14 cellular contexts compared by ENCODE assay signal in the genomic region with DNA sequence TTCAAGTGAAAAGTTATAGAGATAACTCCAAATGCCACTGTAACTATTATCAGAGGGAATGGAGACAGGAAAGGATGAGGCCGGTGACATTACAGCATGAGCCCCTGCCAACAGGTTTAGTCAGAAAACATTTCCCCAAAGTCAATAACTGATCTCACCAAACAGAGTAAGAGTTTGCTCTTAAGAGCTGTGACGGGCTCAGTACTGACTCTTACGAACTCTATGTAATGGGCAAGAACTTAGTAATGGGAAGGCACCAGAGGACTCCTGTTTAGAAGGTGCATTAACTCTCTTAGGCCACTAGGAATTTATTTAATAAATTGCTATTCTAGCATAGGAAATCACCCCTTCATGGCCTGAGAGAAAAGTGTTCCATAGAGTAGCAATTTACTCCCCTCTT.
"Had no signal": no experiment of that assay in that cellular context is flagged by ENCODE, and none has a peak within 500 bp of the region (broad histone marks: within the 10 kb centered on the region; RNA-seq: fewer than 3 reads in every experiment).

No MANE protein-coding gene starts in this region.

- H3K9me3 ChIP-seq: ascending aorta, gastrocnemius medialis, ovary, thoracic aorta had no signal

- ATAC-seq: activated naive CD8-positive, alpha-beta T cell treated with anti-CD3 and anti-CD28 coated beads, Interleukin-2, amount 50 U/mL, for 24 hours; gastrocnemius medialis had no signal

- H3K36me3 ChIP-seq: ascending aorta, gastrocnemius medialis, neural progenitor cell, ovary, thoracic aorta had no signal

- H3K4me3 ChIP-seq: ascending aorta, gastrocnemius medialis, neural progenitor cell, ovary, thoracic aorta had no signal

- H3K4me1 ChIP-seq: neural progenitor cell had no signal

- DNase-seq: activated CD4-positive, alpha-beta T cell treated with anti-CD3 and anti-CD28 coated beads, Interleukin-2, amount 50 U/mL, for 1 hour; activated CD8-positive, alpha-beta memory T cell treated with anti-CD3 and anti-CD28 coated beads for 24 hours; activated naive CD4-positive, alpha-beta T cell treated with anti-CD3 and anti-CD28 coated beads for 36 hours; activated naive CD8-positive, alpha-beta T cell treated with anti-CD3 and anti-CD28 coated beads, Interleukin-2, amount 50 U/mL, for 24 hours; erythroblast; gastrocnemius medialis; stimulated activated CD4-positive, alpha-beta T cell treated with anti-CD3 and anti-CD28 coated beads, Interleukin-1b, Interleukin-23, amount 100 ng/mL, for 48 hours; SW 1271 had no signal

- H3K9ac ChIP-seq: neural progenitor cell had no signal

- H3K27ac Mint-ChIP-seq: activated naive CD4-positive, alpha-beta T cell treated with anti-CD3 and anti-CD28 coated beads for 36 hours; activated naive CD8-positive, alpha-beta T cell treated with anti-CD3 and anti-CD28 coated beads, Interleukin-2, amount 50 U/mL, for 24 hours; activated T-helper 1 cell treated with anti-CD3 and anti-CD28 coated beads, Interleukin-12 subunit alpha, Interleukin-12 subunit beta, Interleukin-2, Interleukin-4 antibody, amounts not matched to agents 30 ng/mL and 10 ng/mL and 1 ng/mL, durations not matched to agents 14 hours and 24 hours and 36 hours; neural progenitor cell; T-helper 2 cell treated with Interferon-gamma antibody and Interleukin-4, amounts not matched to agents 5 μg/mL and 100 μg/mL, for 36 hours had no signal

- H2AFZ ChIP-seq: neural progenitor cell had no signal

- H3K27ac ChIP-seq: ascending aorta, gastrocnemius medialis, neural progenitor cell, ovary, thoracic aorta had no signal

- H3K4me1 Mint-ChIP-seq: activated naive CD8-positive, alpha-beta T cell treated with anti-CD3 and anti-CD28 coated beads, Interleukin-2, amount 50 U/mL, for 24 hours; neural progenitor cell had no signal

- H3K27me3 ChIP-seq: ascending aorta, gastrocnemius medialis, neural progenitor cell, ovary had no signal

- H3K9me3 Mint-ChIP-seq: activated T-helper 1 cell treated with anti-CD3 and anti-CD28 coated beads, Interleukin-12 subunit alpha, Interleukin-12 subunit beta, Interleukin-2, Interleukin-4 antibody, amounts not matched to agents 30 ng/mL and 10 ng/mL and 1 ng/mL, durations not matched to agents 14 hours and 24 hours and 36 hours; neural progenitor cell; T-helper 2 cell treated with Interferon-gamma antibody and Interleukin-4, amounts not matched to agents 5 μg/mL and 100 μg/mL, for 36 hours had no signal

- H3K4me2 ChIP-seq: neural progenitor cell had no signal

- H3K4me3 Mint-ChIP-seq: activated naive CD4-positive, alpha-beta T cell treated with anti-CD3 and anti-CD28 coated beads for 36 hours; activated naive CD8-positive, alpha-beta T cell treated with anti-CD3 and anti-CD28 coated beads, Interleukin-2, amount 50 U/mL, for 24 hours; activated T-helper 1 cell treated with anti-CD3 and anti-CD28 coated beads, Interleukin-12 subunit alpha, Interleukin-12 subunit beta, Interleukin-2, Interleukin-4 antibody, amounts not matched to agents 30 ng/mL and 10 ng/mL and 1 ng/mL, durations not matched to agents 14 hours and 24 hours and 36 hours; neural progenitor cell; T-helper 2 cell treated with Interferon-gamma antibody and Interleukin-4, amounts not matched to agents 5 μg/mL and 100 μg/mL, for 36 hours had no signal
